ENCODE assay signal across 5 cellular contexts in the genomic region with DNA sequence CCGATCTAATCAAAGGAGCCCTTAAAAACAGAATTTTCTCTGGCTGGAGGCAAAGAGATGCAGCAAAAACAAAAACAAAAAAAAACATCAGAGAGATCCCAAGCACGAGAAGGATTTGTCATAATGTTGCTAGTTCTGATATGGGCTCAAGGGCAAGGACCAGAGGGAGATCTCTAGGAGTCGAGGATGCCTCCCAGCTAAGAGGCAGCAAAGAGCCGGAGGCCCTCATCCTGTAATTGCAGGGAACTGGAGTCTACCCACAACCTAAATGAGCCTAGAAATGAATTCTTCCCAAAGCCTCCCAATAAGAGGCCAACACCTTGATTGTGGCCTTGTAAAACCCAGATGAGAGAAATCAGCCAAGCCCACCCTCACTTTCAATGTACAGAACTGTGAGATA. TPM values are rescaled to one million over a fixed set of nuclear protein-coding genes. Genes with fewer than 3 reads are reported as not detected.
"Had no signal": no experiment of that assay in that cellular context is flagged by ENCODE, and none has a peak within 500 bp of the region (broad histone marks: within the 10 kb centered on the region; RNA-seq: fewer than 3 reads in every experiment).

No MANE protein-coding gene starts in this region.

- H3K36me3 Mint-ChIP-seq: IgD-negative memory B cell had no signal

- ATAC-seq: HepG2, K562 had no signal

- H3K4me3 ChIP-seq: K562 had no signal

- H3K4me3 Mint-ChIP-seq: IgD-negative memory B cell had no signal

- H3K4me1 Mint-ChIP-seq: IgD-negative memory B cell had no signal

- DNase-seq: IMR-90 had no signal

- H3K27ac ChIP-seq: HL-60 had no signal

RNA-seq across cellular contexts. Expression of a gene that starts 12.0 kb away (rescaled TPM):
- polyA plus RNA-seq: IgD-negative memory B cell had no signal
